ENCODE assay signal across 4 cellular contexts in the genomic region with DNA sequence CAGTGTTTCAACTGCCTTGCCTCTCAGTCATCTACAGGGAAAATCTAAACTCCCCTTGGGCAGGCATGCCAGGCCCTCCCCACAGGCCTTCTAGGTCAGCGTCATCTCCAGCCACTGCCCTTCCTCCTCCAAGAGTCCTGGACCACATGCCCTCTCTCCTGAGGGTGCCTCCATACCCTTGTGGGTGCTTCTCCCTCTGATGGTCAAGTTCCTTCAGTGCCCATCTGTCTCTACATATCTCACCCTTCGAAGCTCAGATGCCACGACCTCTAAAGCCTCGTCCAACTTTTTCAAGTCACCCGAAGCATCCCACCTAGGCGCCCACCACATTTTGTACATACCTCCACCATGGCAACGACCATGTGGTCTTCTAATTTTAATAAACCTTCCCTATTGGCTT. TPM values are rescaled to one million over a fixed set of nuclear protein-coding genes. Genes with fewer than 3 reads are reported as not detected.
"Had no signal": no experiment of that assay in that cellular context is flagged by ENCODE, and none has a peak within 500 bp of the region (broad histone marks: within the 10 kb centered on the region; RNA-seq: fewer than 3 reads in every experiment).

No MANE protein-coding gene starts in this region.

- H3K4me3 ChIP-seq: GM12878 had no signal

- ATAC-seq: GM12878 had no signal

- DNase-seq: GDM1, GF-D8 had no signal

RNA-seq across cellular contexts. Expression of a gene that starts 22.6 kb away (rescaled TPM):
- total RNA-seq: G401, GM12878 had no signal
